Comparison of ENCODE assay signal across 14 cellular contexts in the genomic region with DNA sequence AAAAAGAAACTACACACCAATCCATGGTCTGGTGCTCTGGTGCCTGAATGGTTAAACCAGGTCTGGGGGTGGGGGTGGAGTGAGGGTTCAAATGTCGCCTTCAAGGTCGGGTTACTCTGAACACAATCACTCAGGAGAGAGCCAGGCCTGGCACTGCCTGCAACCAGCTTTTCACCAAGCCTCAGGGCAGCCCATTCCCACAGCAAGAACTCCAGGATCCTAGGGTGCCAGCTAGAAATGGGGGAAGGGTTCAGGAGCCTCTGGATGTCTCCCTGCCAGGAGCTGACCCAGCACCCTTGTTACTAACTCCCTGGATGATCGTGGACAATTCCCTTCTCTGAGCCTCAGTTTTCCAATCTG. TPM values are rescaled to one million over a fixed set of nuclear protein-coding genes. Genes with fewer than 3 reads are reported as not detected.
DNase-seq lines count a peak whose midpoint lies in the region; ATAC-seq, FAIRE-seq and TF ChIP-seq lines count a peak whose summit lies in the region.
"Had no signal": no experiment of that assay in that cellular context is flagged by ENCODE, and none has a peak within 500 bp of the region (broad histone marks: within the 10 kb centered on the region; RNA-seq: fewer than 3 reads in every experiment).

No MANE protein-coding gene starts in this region.

- H3K4ac ChIP-seq in neuronal stem cell (ENCODE audit: low read length) = no peak overlapping the region

- in situ Hi-C loops in Panc1 (cut with HindIII; ENCODE audit: low pct_unique_long_range_greater_than_20kb, low sequenced_read_pairs) = no loop called here

- no peak for TF ChIP-seq EP300 in A549 (IDR thresholded peaks at IDR 0.05)

- TF ChIP-seq CTCF in A549 (IDR thresholded peaks at IDR 0.05) = no peak
- no peak for TF ChIP-seq CTCF in Panc1 (IDR thresholded peaks at IDR 0.05)
- no peak for TF ChIP-seq CTCF in fibroblast of villous mesenchyme (IDR thresholded peaks at IDR 0.05; ENCODE audit: insufficient read depth, low read depth, low read length)

- H2BK5ac ChIP-seq in neuronal stem cell (ENCODE audit: low read length) = no peak overlapping the region

- H3K36me3 ChIP-seq in Panc1 (ENCODE audit: control insufficient read depth, insufficient read depth, low read length) (no peaks in the 10 kb centered on the region), neuronal stem cell (replicated peaks in 1 of 2; ENCODE audit: control insufficient read depth in 2 of 2, insufficient read depth in 2 of 2, low read length in 2 of 2) (no peaks in the 10 kb centered on the region)

- H2AFZ ChIP-seq in neuronal stem cell (ENCODE audit: low read length) = peak overlapping the region; percentile 80

- DNase-seq in A549 (ENCODE audit: low read depth in 1 of 2, low spot score in 1 of 2) (no peak), Panc1 (ENCODE audit: low read depth, low spot score) (no peak), fibroblast of villous mesenchyme (ENCODE audit: low read depth) (no peak), neuronal stem cell (ENCODE audit: low spot score) (no peak), UCSD-AML1 (lab: John Stamatoyannopoulos, UW; ENCODE audit: unreplicated experiment) (no peak), SIG-M5 (lab: John Stamatoyannopoulos, UW) (no peak), dermis blood vessel endothelial cell (no peak), erythroblast (lab: John Stamatoyannopoulos, UW) (no peak)
- DNase-seq: activated CD4-positive, alpha-beta T cell treated with anti-CD3 and anti-CD28 coated beads for 1 hour; CD4-positive, CD25-positive, alpha-beta regulatory T cell; GOT3 had no signal

- FAIRE-seq in A549 (lab: Jason Lieb, UNC) = no peak
- FAIRE-seq: GM18507 had no signal

- TF ChIP-seq RAD21 in A549 (conservative IDR thresholded peaks at IDR 0.05 in 1 of 2, IDR thresholded peaks at IDR 0.05 in 1 of 2) = no peak

- H2AK5ac ChIP-seq in neuronal stem cell (ENCODE audit: low read depth, low read length) = no peak overlapping the region

- no peak overlapping the region for H4K8ac ChIP-seq in neuronal stem cell (ENCODE audit: low read depth, low read length)

- H3K4me3 ChIP-seq in A549 (peak overlapping the region; percentile 8; the same call in 2 of the 3 replicates), Panc1 (ENCODE audit: low read depth in 2 of 2, low read length in 2 of 2) (peak overlapping the region in 1 of 2 experiments; percentile 94; a peak in 2 of 4 replicates), fibroblast of villous mesenchyme (ENCODE audit: low read depth, low read length) (peak overlapping the region; percentile 98), neuronal stem cell (ENCODE audit: low read length in 2 of 2) (peak overlapping the region in 1 of 2 donors; percentile 33)

- H3K4me2 ChIP-seq in A549 = peak overlapping the region; percentile 98
- peak overlapping the region; percentile 27 for H3K4me2 ChIP-seq in neuronal stem cell (ENCODE audit: insufficient read depth, low read length, poor library complexity, severe bottlenecking)

- no peaks in the 10 kb centered on the region for H3K79me1 ChIP-seq in neuronal stem cell (ENCODE audit: low read depth, low read length)

- no peak overlapping the region for H2BK120ac ChIP-seq in neuronal stem cell (ENCODE audit: low read depth, low read length)

- H3K4me1 ChIP-seq in A549 (peaks cover 100% of the 10 kb centered on the region), Panc1 (ENCODE audit: control insufficient read depth, insufficient read depth, low read length) (peaks cover 98% of the 10 kb centered on the region), neuronal stem cell (ENCODE audit: control insufficient read depth in 2 of 2, insufficient read depth in 1 of 2, low read depth in 1 of 2, low read length in 2 of 2) (peaks cover 46 to 49% of the 10 kb centered on the region in 2 donors)

- TF ChIP-seq POLR2A in A549 (IDR thresholded peaks at IDR 0.05; ENCODE audit: low read length) = no peak
- TF ChIP-seq POLR2A in erythroblast (IDR thresholded peaks at IDR 0.05; ENCODE audit: low read length) = no peak

- CTCF ChIA-PET in A549 (lab: Yijun Ruan, JAX) = interaction anchor here (0.7 to 8.9 kb wide), 8 partner anchors 11 to 95 kb away, joined by 3 to 82 read pairs (median 6); a partner anchor contains a TSS
- CTCF ChIA-PET in Panc1 (lab: Charles Lee) = interaction anchor here (0.5 to 1.4 kb wide), 4 partner anchors 21 to 48 kb away, joined by 3 to 16 read pairs (median 5); a partner anchor contains a TSS

- H2BK12ac ChIP-seq in neuronal stem cell (ENCODE audit: low read length) = no peak overlapping the region

- no peak overlapping the region for H3K23ac ChIP-seq in neuronal stem cell (ENCODE audit: low read depth, low read length, poor library complexity)

- H3K27ac ChIP-seq in A549 (peak overlapping the region; percentile 82 to 96), Panc1 (ENCODE audit: low read length) (peak overlapping the region; percentile 83), neuronal stem cell (replicated peaks; ENCODE audit: low read length) (no peak overlapping the region)

- H3K27me3 ChIP-seq in Panc1 (ENCODE audit: control insufficient read depth, insufficient read depth, low read length) (no peaks in the 10 kb centered on the region), neuronal stem cell (ENCODE audit: control insufficient read depth in 3 of 3, insufficient read depth in 3 of 3, low read depth in 1 of 3, low read length in 3 of 3) (peaks cover 0 to 12% (median 0%) of the 10 kb centered on the region in 3 experiments)

- no peak overlapping the region for H3K14ac ChIP-seq in neuronal stem cell (ENCODE audit: low read length)

- intact Hi-C loops in Panc1 (cut with micrococcal nuclease; ENCODE audit: unreplicated experiment) = no loop called here

- WGBS in A549 (ENCODE audit: missing lambda C conversion rate) = 28% methylated on average over 3 of the region's 3 CpGs
- no CpG with 5 or more reads among the region's 3 CpGs for WGBS in neuronal stem cell (ENCODE audit: extremely low coverage in 2 of 2, insufficient read length in 2 of 2, insufficient replicate concordance in 1 of 2), 2 donors

- H3K9me3 ChIP-seq in A549 (no peaks in the 10 kb centered on the region), Panc1 (ENCODE audit: control insufficient read depth, insufficient read depth, low read depth, low read length) (no peaks in the 10 kb centered on the region), neuronal stem cell (replicated peaks in 1 of 2; ENCODE audit: control insufficient read depth in 2 of 2, insufficient read depth in 1 of 2, low read depth in 1 of 2, low read length in 2 of 2) (no peaks in the 10 kb centered on the region)

- no peak overlapping the region for H4K91ac ChIP-seq in neuronal stem cell (ENCODE audit: low read depth, low read length, poor library complexity)

- BruUV-seq in Panc1 (replicated peaks; lab: Mats Ljungman, UMichigan) = no TSS peak

- H2BK15ac ChIP-seq in neuronal stem cell (ENCODE audit: low read length) = no peak overlapping the region

- no peak for ATAC-seq in A549
- no peak; the same call in 1 of the 2 replicates for ATAC-seq in Panc1

- POLR2A ChIA-PET in A549 (lab: Yijun Ruan, JAX) = interaction anchor here (0.7 to 1.4 kb wide), 2 partner anchors 74 to 438 kb away, joined by 3 read pairs; a partner anchor contains a TSS
- POLR2A ChIA-PET in Panc1 (lab: Charles Lee) = no interaction called here

- H3K18ac ChIP-seq in neuronal stem cell (ENCODE audit: low read length) = peak overlapping the region; percentile 20

- H3K9ac ChIP-seq in neuronal stem cell (ENCODE audit: low read depth, low read length, poor library complexity) = no peak overlapping the region

RNA-seq across cellular contexts. Expression of a gene that starts 6.7 kb away (rescaled TPM):
- polyA plus RNA-seq in A549 (2011; rRNA removed) (27.4 and 29.0 TPM in 2 replicates), A549 (2017; fragmentation: RNase III; extraction: RNeasy Plus Mini Kit Qiagen cat#74134 plus additional on column Dnase treatment) (35.6 to 40.2 TPM (median 39.2 TPM) in 3 replicates)
- polyA plus RNA-seq in A549 (2012; cell fraction: cytosol; rRNA removed) = 13.1 and 17.7 TPM in 2 replicates
- polyA plus RNA-seq in A549 (2012; cell fraction: nucleus; rRNA removed) = 12.6 and 21.5 TPM in 2 replicates
- 43.3 and 43.7 TPM in 2 replicates for polyA minus RNA-seq in A549 (2011; rRNA and poly(A)+ RNA removed)
- total RNA-seq in Panc1 (2021; ENCODE audit: unreplicated experiment) (93.3 TPM), fibroblast of villous mesenchyme (129 and 178 TPM in 2 replicates), dermis blood vessel endothelial cell (41.5 and 79.3 TPM in 2 replicates)
- 63.5 TPM for polyA plus RNA-seq in Panc1 (2012; ENCODE audit: insufficient read length)
- polyA plus RNA-seq in neuronal stem cell (2013, experiment 1 of 2) = 13.8 TPM
- polyA plus RNA-seq in neuronal stem cell (2013, experiment 2 of 2) = 15.1 TPM

RNA-seq across cellular contexts. Expression of a gene that starts 21.4 kb away (rescaled TPM):
- polyA plus RNA-seq in A549 (2011; rRNA removed) = 27.6 and 30.5 TPM in 2 replicates
- 46.0 and 62.2 TPM in 2 replicates for polyA plus RNA-seq in A549 (2012; cell fraction: cytosol; rRNA removed)
- 54.1 and 71.4 TPM in 2 replicates for polyA plus RNA-seq in A549 (2012; cell fraction: nucleus; rRNA removed)
- polyA plus RNA-seq in A549 (2017; fragmentation: RNase III; extraction: RNeasy Plus Mini Kit Qiagen cat#74134 plus additional on column Dnase treatment) = 20.2 to 20.5 TPM (median 20.2 TPM) in 3 replicates
- 47.1 and 63.5 TPM in 2 replicates for polyA minus RNA-seq in A549 (2011; rRNA and poly(A)+ RNA removed)
- 29.1 TPM for total RNA-seq in Panc1 (2021; ENCODE audit: unreplicated experiment)
- 38.8 TPM for polyA plus RNA-seq in Panc1 (2012; ENCODE audit: insufficient read length)
- 19.0 and 25.9 TPM in 2 replicates for total RNA-seq in fibroblast of villous mesenchyme
- 16.8 TPM for polyA plus RNA-seq in neuronal stem cell (2013, experiment 1 of 2)
- 16.4 TPM for polyA plus RNA-seq in neuronal stem cell (2013, experiment 2 of 2)
- 23.3 and 26.2 TPM in 2 replicates for total RNA-seq in dermis blood vessel endothelial cell

RNA-seq across cellular contexts. Expression of a gene that starts 33.5 kb away (rescaled TPM):
- 0.04 TPM in 1 of 2 replicates, not detected in the other for polyA plus RNA-seq in A549 (2011; rRNA removed)
- polyA plus RNA-seq in A549 (2012; cell fraction: cytosol; rRNA removed) = 0.14 and 0.17 TPM in 2 replicates
- 0.37 and 0.49 TPM in 2 replicates for polyA plus RNA-seq in A549 (2012; cell fraction: nucleus; rRNA removed)
- 0.05 to 0.08 TPM (median 0.05 TPM) in 3 replicates for polyA plus RNA-seq in A549 (2017; fragmentation: RNase III; extraction: RNeasy Plus Mini Kit Qiagen cat#74134 plus additional on column Dnase treatment)
- not detected in 2 replicates for polyA minus RNA-seq in A549 (2011; rRNA and poly(A)+ RNA removed)
- total RNA-seq in Panc1 (2021; ENCODE audit: unreplicated experiment) = 0.15 TPM
- polyA plus RNA-seq in Panc1 (2012; ENCODE audit: insufficient read length) = 0.31 TPM
- total RNA-seq in fibroblast of villous mesenchyme = not detected in 2 replicates
- 0.11 TPM for polyA plus RNA-seq in neuronal stem cell (2013, experiment 1 of 2)
- polyA plus RNA-seq in neuronal stem cell (2013, experiment 2 of 2) = 0.18 TPM
- 0.09 and 0.17 TPM in 2 replicates for total RNA-seq in dermis blood vessel endothelial cell
- total RNA-seq: CD4-positive, CD25-positive, alpha-beta regulatory T cell; HT1080; kidney epithelial cell had no signal

RNA-seq across cellular contexts. Expression of a gene that starts 34.9 kb away (rescaled TPM):
- polyA plus RNA-seq in A549 (2011; rRNA removed) (not detected in 2 replicates), A549 (2017; fragmentation: RNase III; extraction: RNeasy Plus Mini Kit Qiagen cat#74134 plus additional on column Dnase treatment) (not detected in 3 replicates)
- polyA plus RNA-seq in A549 (2012; cell fraction: cytosol; rRNA removed) = 0.01 TPM in 1 of 2 replicates, not detected in the other
- polyA plus RNA-seq in A549 (2012; cell fraction: nucleus; rRNA removed) = not detected in 2 replicates
- not detected in 2 replicates for polyA minus RNA-seq in A549 (2011; rRNA and poly(A)+ RNA removed)
- total RNA-seq in Panc1 (2021; ENCODE audit: unreplicated experiment) (0.18 TPM), fibroblast of villous mesenchyme (not detected in 2 replicates), dermis blood vessel endothelial cell (not detected in 2 replicates)
- not detected for polyA plus RNA-seq in Panc1 (2012; ENCODE audit: insufficient read length)
- polyA plus RNA-seq in neuronal stem cell (2013, experiment 1 of 2) = not detected
- polyA plus RNA-seq in neuronal stem cell (2013, experiment 2 of 2) = 0.04 TPM
- total RNA-seq: CD4-positive, CD25-positive, alpha-beta regulatory T cell; HT1080; kidney epithelial cell had no signal
- polyA plus RNA-seq: CD4-positive, CD25-positive, alpha-beta regulatory T cell had no signal

RNA-seq across cellular contexts. Expression of a gene that starts 36.6 kb away (rescaled TPM):
- not detected in 2 replicates for polyA plus RNA-seq in A549 (2011; rRNA removed)
- polyA plus RNA-seq in A549 (2012; cell fraction: cytosol; rRNA removed) = not detected in 2 replicates
- not detected in 2 replicates for polyA plus RNA-seq in A549 (2012; cell fraction: nucleus; rRNA removed)
- not detected in 3 replicates for polyA plus RNA-seq in A549 (2017; fragmentation: RNase III; extraction: RNeasy Plus Mini Kit Qiagen cat#74134 plus additional on column Dnase treatment)
- not detected in 2 replicates for polyA minus RNA-seq in A549 (2011; rRNA and poly(A)+ RNA removed)
- total RNA-seq in Panc1 (2021; ENCODE audit: unreplicated experiment) = not detected
- 0.80 TPM for polyA plus RNA-seq in Panc1 (2012; ENCODE audit: insufficient read length)
- total RNA-seq in fibroblast of villous mesenchyme = not detected in 2 replicates
- polyA plus RNA-seq in neuronal stem cell (2013, experiment 1 of 2) = 0.25 TPM
- polyA plus RNA-seq in neuronal stem cell (2013, experiment 2 of 2) = 0.30 TPM
- not detected in 2 replicates for total RNA-seq in dermis blood vessel endothelial cell
- total RNA-seq: CD4-positive, CD25-positive, alpha-beta regulatory T cell; HT1080; kidney epithelial cell had no signal
